In genomic region chr10:42351745-42352144, GRCh38 we compare ENCODE assay signal across 19 cellular contexts.
DNase-seq lines count a peak whose midpoint lies in the region; ATAC-seq, FAIRE-seq and TF ChIP-seq lines count a peak whose summit lies in the region.
"Had no signal": no experiment of that assay in that cellular context is flagged by ENCODE, and none has a peak within 500 bp of the region (broad histone marks: within the 10 kb centered on the region; RNA-seq: fewer than 3 reads in every experiment).

No MANE protein-coding gene starts in this region.

- no TSS peak for BruUV-seq in K562 (replicated peaks; lab: Mats Ljungman, UMichigan)

- H4K20me1 ChIP-seq in K562 (replicated peaks; ENCODE audit: control insufficient read depth, insufficient read depth, low read length): no peaks in the 10 kb centered on the region
- H4K20me1 ChIP-seq: BLaER1 treated with 17β-estradiol and CSF1 and Interleukin-3, amounts not matched to agents 10 nM and 100 nM had no signal

- no peak for DNase-seq in A549 (ENCODE audit: low read depth in 1 of 2, low spot score in 1 of 2)
- no peak for DNase-seq in K562 (ENCODE audit: extremely low read depth in 1 of 4, low spot score in 3 of 4)
- DNase-seq in NCI-H146 (lab: John Stamatoyannopoulos, UW): no peak
- DNase-seq in GM13977 (ENCODE audit: low spot score): no peak
- DNase-seq: 8988T; AML-193; Caco-2; Calu3; CD4-positive, alpha-beta T cell; CD8-positive, alpha-beta T cell; DMS79 treated with DMSO at 0.1 percent for 48 hours; GDM1 had no signal

- WGBS in A549 (ENCODE audit: missing lambda C conversion rate): 0% methylated on average over 1 of the region's 1 CpG
- 26% methylated on average over 1 of the region's 1 CpG for WGBS in K562 (ENCODE audit: insufficient coverage, low coverage, missing lambda C conversion rate)

- FAIRE-seq in A549 (lab: Jason Lieb, UNC) (no peak), G401.6 (lab: Jason Lieb, UNC) (peak; percentile 81), K562 (lab: Jason Lieb, UNC) (no peak)
- FAIRE-seq: D721Med, GM12878, GM12892 had no signal

- TF ChIP-seq CTCF in A549 (IDR thresholded peaks at IDR 0.05) (no peak), K562 (IDR thresholded peaks at IDR 0.05 in 2 of 3, conservative IDR thresholded peaks at IDR 0.05 in 1 of 3; ENCODE audit: insufficient read depth in 2 of 3, low read depth in 1 of 3, low read length in 3 of 3) (no peak), GM13977 (IDR thresholded peaks at IDR 0.05; ENCODE audit: extremely low read depth, insufficient read depth, missing control alignments) (no peak)

- H3K4me1 ChIP-seq in A549 (no peaks in the 10 kb centered on the region), K562 (replicated peaks in 1 of 2; ENCODE audit: control insufficient read depth in 2 of 2, insufficient read depth in 2 of 2, low read length in 2 of 2) (no peaks in the 10 kb centered on the region)
- H3K4me1 ChIP-seq: BLaER1 treated with 17β-estradiol and CSF1 and Interleukin-3, amounts not matched to agents 10 nM and 100 nM; Caco-2 had no signal

- no peaks in the 10 kb centered on the region for H3K27me3 ChIP-seq in K562 (ENCODE audit: control insufficient read depth in 2 of 2, insufficient read depth in 2 of 2, low read length in 2 of 2)
- H3K27me3 ChIP-seq: BLaER1 treated with 17β-estradiol and CSF1 and Interleukin-3, amounts not matched to agents 10 nM and 100 nM had no signal

- H3K27ac ChIP-seq in A549 (no peak overlapping the region), K562 (ENCODE audit: extremely low read depth, low read depth, low read length) (no peak overlapping the region)
- H3K27ac ChIP-seq: BLaER1 treated with 17β-estradiol and CSF1 and Interleukin-3, amounts not matched to agents 10 nM and 100 nM; C4-2B had no signal

- no peak overlapping the region for H3K4me2 ChIP-seq in A549
- H3K4me2 ChIP-seq in K562 (ENCODE audit: insufficient read depth, low read length): no peak overlapping the region
- H3K4me2 ChIP-seq: BLaER1 treated with 17β-estradiol and CSF1 and Interleukin-3, amounts not matched to agents 10 nM and 100 nM had no signal

- no peak overlapping the region for H2AFZ ChIP-seq in K562 (ENCODE audit: low read depth, low read length)

- H3K9me3 ChIP-seq in A549 (no peaks in the 10 kb centered on the region; the same call in 1 of the 3 replicates), K562 (replicated peaks; ENCODE audit: control insufficient read depth, insufficient read depth, low read depth, low read length) (peaks cover 4% of the 10 kb centered on the region)

- H3K79me2 ChIP-seq in K562 (ENCODE audit: control insufficient read depth, insufficient read depth, low read length): peaks cover 15% of the 10 kb centered on the region

- no peak for ATAC-seq in A549
- no peak for ATAC-seq in K562
- ATAC-seq in GM18909 (IDR thresholded peaks at IDR 0.05; ENCODE audit: poor library complexity, unreplicated experiment): no peak
- ATAC-seq: CD8-positive, alpha-beta T cell; GM12878 had no signal

- no peak overlapping the region for H3K4me3 ChIP-seq in A549
- no peak overlapping the region for H3K4me3 ChIP-seq in K562
- H3K4me3 ChIP-seq: BLaER1 treated with 17β-estradiol and CSF1 and Interleukin-3, amounts not matched to agents 10 nM and 100 nM; GM12878 had no signal

- no peak overlapping the region for H3K9ac ChIP-seq in K562 (ENCODE audit: insufficient read depth in 1 of 2, low read depth in 2 of 2, low read length in 2 of 2)
- H3K9ac ChIP-seq: BLaER1 treated with 17β-estradiol and CSF1 and Interleukin-3, amounts not matched to agents 10 nM and 100 nM had no signal

- TF ChIP-seq POLR2A in A549 (IDR thresholded peaks at IDR 0.05; ENCODE audit: low read length): no peak
- TF ChIP-seq POLR2A in K562 (conservative IDR thresholded peaks at IDR 0.05): no peak

- CTCF ChIA-PET in A549 (lab: Yijun Ruan, JAX) (no interaction called here), K562 (lab: Yijun Ruan, JAX; ENCODE audit: low intra/inter-chr PET ratio) (no interaction called here)

- no peaks in the 10 kb centered on the region for H3K9me1 ChIP-seq in K562 (ENCODE audit: control insufficient read depth, insufficient read depth, low read length)

- in situ Hi-C loops in K562 (cut with MboI): no loop called here
- in situ Hi-C loops in GM13977 (cut with MboI; ENCODE audit: low pct_unique_long_range_greater_than_20kb, low sequenced_read_pairs, unreplicated experiment): no loop called here

- H3K36me3 ChIP-seq in K562 (ENCODE audit: control insufficient read depth, insufficient read depth, low read length): peaks cover 24% of the 10 kb centered on the region
- H3K36me3 ChIP-seq: BLaER1 treated with 17β-estradiol and CSF1 and Interleukin-3, amounts not matched to agents 10 nM and 100 nM had no signal

- intact Hi-C loops in K562 (cut with micrococcal nuclease): no loop called here

- TF ChIP-seq EP300 in A549 (IDR thresholded peaks at IDR 0.05) (no peak), K562 (IDR thresholded peaks at IDR 0.05; ENCODE audit: low read length) (no peak)

- TF ChIP-seq RAD21 in A549 (conservative IDR thresholded peaks at IDR 0.05 in 1 of 2, IDR thresholded peaks at IDR 0.05 in 1 of 2) (no peak), K562 (CRISPR knock-in tag; conservative IDR thresholded peaks at IDR 0.05 in 1 of 2, IDR thresholded peaks at IDR 0.05 in 1 of 2) (no peak)

- POLR2A ChIA-PET in A549 (lab: Yijun Ruan, JAX): no interaction called here
- POLR2A ChIA-PET in K562 (lab: Yijun Ruan, JAX): no interaction called here

TF ChIP-seq in A549, 52 proteins besides CTCF, POLR2A, EP300 and RAD21:
- TF ChIP-seq MAFK (IDR thresholded peaks at IDR 0.05; ENCODE audit: partially characterized antibody) (peak; percentile 55), TP53 (CRISPR knock-in tag; IDR thresholded peaks at IDR 0.05) (no peak), HES2 (IDR thresholded peaks at IDR 0.05) (no peak), JUN (IDR thresholded peaks at IDR 0.05) (no peak), SREBF2 (IDR thresholded peaks at IDR 0.05) (no peak), NR3C1 (IDR thresholded peaks at IDR 0.05) (no peak), RARB (CRISPR knock-in tag; IDR thresholded peaks at IDR 0.05) (no peak), EHF (CRISPR knock-in tag; IDR thresholded peaks at IDR 0.05) (no peak)

TF ChIP-seq in K562, 482 proteins besides CTCF, POLR2A, EP300 and RAD21:
- TF ChIP-seq ZNF316 (IDR thresholded peaks at IDR 0.05) (peak; percentile 63; the same call in 1 of the 2 replicates), MAFF (IDR thresholded peaks at IDR 0.05; ENCODE audit: low read length) (no peak), STAG1 (CRISPR knock-in tag; IDR thresholded peaks at IDR 0.05; ENCODE audit: borderline replicate concordance) (no peak), SOX6 (IDR thresholded peaks at IDR 0.05) (no peak), C11orf30 (IDR thresholded peaks at IDR 0.05; ENCODE audit: low read depth) (peak; percentile 47), CREB3 (tag; conservative IDR thresholded peaks at IDR 0.05; ENCODE audit: low read depth) (no peak), BCOR (IDR thresholded peaks at IDR 0.05) (no peak), NFYB (IDR thresholded peaks at IDR 0.05; ENCODE audit: extremely low read depth, insufficient read length) (no peak), NR2C2 (CRISPR knock-in tag; IDR thresholded peaks at IDR 0.05) (no peak), NR2C2 (tag; IDR thresholded peaks at IDR 0.05) (no peak)
TF ChIP-seq in K562: peak in this region for 2.

Comparison
In these comparisons a context has a peak if more than half of its experiments do, and no peak if none do; other contexts are left out.
1. Of the 35 proteins assayed by ChIP-seq in both K562 and A549: peak only in K562: none; only in A549: MAFK; in both: none; in neither: 34.